Comparison of ENCODE assay signal across 19 cellular contexts in the genomic region with DNA sequence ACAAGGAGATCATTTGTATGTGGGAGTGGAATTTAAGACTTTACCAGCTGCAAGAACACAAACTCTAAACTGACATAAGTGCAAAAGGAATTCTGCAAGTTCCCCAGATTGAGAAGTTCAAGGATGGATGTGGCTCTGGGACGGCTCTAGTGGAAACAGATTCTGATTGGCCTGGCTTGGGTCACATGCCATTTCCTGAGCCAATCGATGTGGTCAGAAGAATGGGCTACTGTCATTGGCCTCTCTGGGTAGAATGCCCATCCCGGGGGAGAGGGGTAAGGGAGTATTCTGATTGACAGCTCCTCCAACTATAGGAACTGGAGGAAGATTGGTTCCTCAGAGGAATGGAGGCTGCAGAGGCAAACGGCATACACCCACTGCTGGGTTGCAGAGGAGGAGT. TPM values are rescaled to one million over a fixed set of nuclear protein-coding genes. Genes with fewer than 3 reads are reported as not detected.
DNase-seq lines count a peak whose midpoint lies in the region; ATAC-seq, FAIRE-seq and TF ChIP-seq lines count a peak whose summit lies in the region.
"Had no signal": no experiment of that assay in that cellular context is flagged by ENCODE, and none has a peak within 500 bp of the region (broad histone marks: within the 10 kb centered on the region; RNA-seq: fewer than 3 reads in every experiment).

No MANE protein-coding gene starts in this region.

- no peak overlapping the region for H2AK5ac ChIP-seq in neuronal stem cell (ENCODE audit: low read depth, low read length)

- TF ChIP-seq CTCF in RWPE2 (IDR thresholded peaks at IDR 0.05; ENCODE audit: poor library complexity, severe bottlenecking) (no peak), fibroblast of pulmonary artery (IDR thresholded peaks at IDR 0.05; ENCODE audit: low read length, missing control alignments) (no peak), D721Med (IDR thresholded peaks at IDR 0.05; ENCODE audit: insufficient read depth, missing control alignments) (no peak)

- no peak overlapping the region for H4K8ac ChIP-seq in neuronal stem cell (ENCODE audit: low read depth, low read length)

- no peak overlapping the region for H2AFZ ChIP-seq in neuronal stem cell (ENCODE audit: low read length)

- DNase-seq in DMS 273 (lab: John Stamatoyannopoulos, UW; ENCODE audit: unreplicated experiment): peak; percentile 34
- DNase-seq in DMS 273 treated with DMSO at 0.1 percent for 48 hours (lab: John Stamatoyannopoulos, UW): no peak
- peak; percentile 74 for DNase-seq in H7
- no peak for DNase-seq in RWPE2 (ENCODE audit: low spot score)
- peak; percentile 28 for DNase-seq in fibroblast of pulmonary artery (ENCODE audit: low read depth)
- no peak for DNase-seq in D721Med (ENCODE audit: insufficient read length, low spot score)
- no peak for DNase-seq in neuronal stem cell (ENCODE audit: low spot score)
- DNase-seq: DMS53; effector memory CD4-positive, alpha-beta T cell; head of caudate nucleus; Kasumi-1; left ventricle myocardium inferior; NCI-H2171 had no signal

- H3K27me3 ChIP-seq in H7 (ENCODE audit: control insufficient read depth, insufficient read depth, low read length) (no peaks in the 10 kb centered on the region; the same call in 1 of the 2 replicates), RWPE2 (ENCODE audit: insufficient read depth, poor library complexity, severe bottlenecking) (no peaks in the 10 kb centered on the region), neuronal stem cell (ENCODE audit: control insufficient read depth in 3 of 3, insufficient read depth in 3 of 3, low read depth in 1 of 3, low read length in 3 of 3) (peaks cover 0 to 23% (median 0%) of the 10 kb centered on the region in 3 experiments)
- H3K27me3 ChIP-seq: ascending aorta, Peyer's patch had no signal

- H3K23ac ChIP-seq in neuronal stem cell (ENCODE audit: low read depth, low read length, poor library complexity): no peak overlapping the region

- H2BK5ac ChIP-seq in neuronal stem cell (ENCODE audit: low read length): no peak overlapping the region

- H2BK15ac ChIP-seq in neuronal stem cell (ENCODE audit: low read length): no peak overlapping the region

- no peak overlapping the region for H3K4ac ChIP-seq in neuronal stem cell (ENCODE audit: low read length)

- no peak for FAIRE-seq in D721Med (lab: Jason Lieb, UNC)

- no peak overlapping the region for H2BK12ac ChIP-seq in neuronal stem cell (ENCODE audit: low read length)

- H3K4me1 ChIP-seq in RWPE2 (ENCODE audit: insufficient read depth, poor library complexity, severe bottlenecking): peaks cover 40% of the 10 kb centered on the region
- no peaks in the 10 kb centered on the region for H3K4me1 ChIP-seq in neuronal stem cell (ENCODE audit: control insufficient read depth in 2 of 2, insufficient read depth in 1 of 2, low read depth in 1 of 2, low read length in 2 of 2)
- H3K4me1 ChIP-seq: ascending aorta had no signal

- WGBS in neuronal stem cell (ENCODE audit: extremely low coverage in 2 of 2, insufficient read length in 2 of 2, insufficient replicate concordance in 1 of 2), 2 donors: no CpG with 5 or more reads among the region's 4 CpGs

- H3K9me3 ChIP-seq in RWPE2 (ENCODE audit: severe bottlenecking) (no peaks in the 10 kb centered on the region), neuronal stem cell (replicated peaks in 1 of 2; ENCODE audit: control insufficient read depth in 2 of 2, insufficient read depth in 1 of 2, low read depth in 1 of 2, low read length in 2 of 2) (no peaks in the 10 kb centered on the region)
- H3K9me3 ChIP-seq: ascending aorta, left ventricle myocardium inferior, Peyer's patch, tibial nerve had no signal

- no peaks in the 10 kb centered on the region for H3K79me1 ChIP-seq in neuronal stem cell (ENCODE audit: low read depth, low read length)

- H3K4me2 ChIP-seq in neuronal stem cell (ENCODE audit: insufficient read depth, low read length, poor library complexity, severe bottlenecking): no peak overlapping the region

- no peak overlapping the region for H4K91ac ChIP-seq in neuronal stem cell (ENCODE audit: low read depth, low read length, poor library complexity)

- ATAC-seq in RWPE2 (ENCODE audit: low read depth) (no peak), GM19324 (IDR thresholded peaks at IDR 0.05; ENCODE audit: low FRiP score, unreplicated experiment) (no peak)

- H3K4me3 ChIP-seq in H7 (ENCODE audit: insufficient read depth, low read depth, low read length): no peak overlapping the region
- H3K4me3 ChIP-seq in RWPE2 (ENCODE audit: severe bottlenecking): no peak overlapping the region
- no peak overlapping the region for H3K4me3 ChIP-seq in fibroblast of pulmonary artery (replicated peaks; ENCODE audit: low read depth, low read length)
- H3K4me3 ChIP-seq in neuronal stem cell (ENCODE audit: low read length in 2 of 2): no peak overlapping the region
- H3K4me3 ChIP-seq: ascending aorta, left ventricle myocardium inferior, Peyer's patch, skin epidermis, tibial nerve had no signal

- no peak overlapping the region for H3K18ac ChIP-seq in neuronal stem cell (ENCODE audit: low read length)

- H3K14ac ChIP-seq in neuronal stem cell (ENCODE audit: low read length): no peak overlapping the region

- H2BK120ac ChIP-seq in neuronal stem cell (ENCODE audit: low read depth, low read length): no peak overlapping the region

- H3K27ac ChIP-seq in RWPE2 (ENCODE audit: poor library complexity, severe bottlenecking): peak overlapping the region; percentile 42
- no peak overlapping the region for H3K27ac ChIP-seq in neuronal stem cell (replicated peaks; ENCODE audit: low read length)
- H3K27ac ChIP-seq: 22Rv1, ascending aorta, left ventricle myocardium inferior had no signal

- no peak overlapping the region for H3K9ac ChIP-seq in neuronal stem cell (ENCODE audit: low read depth, low read length, poor library complexity)

- no peaks in the 10 kb centered on the region for H3K36me3 ChIP-seq in H7 (replicated peaks; ENCODE audit: control insufficient read depth, insufficient read depth, low read length)
- H3K36me3 ChIP-seq in RWPE2 (ENCODE audit: low read depth): no peaks in the 10 kb centered on the region
- no peaks in the 10 kb centered on the region for H3K36me3 ChIP-seq in neuronal stem cell (replicated peaks in 1 of 2; ENCODE audit: control insufficient read depth in 2 of 2, insufficient read depth in 2 of 2, low read length in 2 of 2)
- H3K36me3 ChIP-seq: ascending aorta, left ventricle myocardium inferior, Peyer's patch, tibial nerve had no signal

RNA-seq across cellular contexts. Expression of gene IFNLR1, which starts 6.0 kb away (rescaled TPM):
- total RNA-seq in H7 (2014; rRNA removed; shearing (Covaris generic)): 4.8 and 6.7 TPM in 2 replicates
- polyA plus RNA-seq in neuronal stem cell (2013, experiment 1 of 2): 0.45 TPM
- polyA plus RNA-seq in neuronal stem cell (2013, experiment 2 of 2): 0.69 TPM

RNA-seq across cellular contexts. Expression of gene IL22RA1, which starts 50.1 kb away (rescaled TPM):
- total RNA-seq in H7 (2014; rRNA removed; shearing (Covaris generic)): 0.10 TPM in 1 of 2 replicates, not detected in the other
- 0.03 TPM for polyA plus RNA-seq in neuronal stem cell (2013, experiment 1 of 2)
- 0.03 TPM for polyA plus RNA-seq in neuronal stem cell (2013, experiment 2 of 2)
- total RNA-seq: ascending aorta, tibial nerve had no signal

Comparison
In these comparisons a context has a peak if more than half of its experiments do, and no peak if none do; other contexts are left out.
1. DNase-seq: peak in DMS 273 (single experiment), H7 (single experiment) and fibroblast of pulmonary artery (single experiment); none in DMS 273 treated with DMSO at 0.1 percent for 48 hours (single experiment), RWPE2 (single experiment), D721Med (single experiment) and neuronal stem cell (single experiment).